Comparison of ENCODE assay signal across 8 cellular contexts in genomic region chr1:207981976-207982375, GRCh38.
DNase-seq lines count a peak whose midpoint lies in the region; ATAC-seq, FAIRE-seq and TF ChIP-seq lines count a peak whose summit lies in the region.
"Had no signal": no experiment of that assay in that cellular context is flagged by ENCODE, and none has a peak within 500 bp of the region (broad histone marks: within the 10 kb centered on the region; RNA-seq: fewer than 3 reads in every experiment).

No MANE protein-coding gene starts in this region.

- H2AFZ ChIP-seq in hepatocyte, result no peak overlapping the region

- H3K27ac Mint-ChIP-seq in nephron (no peak overlapping the region), immature natural killer cell (no peak overlapping the region)

- no peaks in the 10 kb centered on the region for H3K4me1 ChIP-seq in hepatocyte (ENCODE audit: insufficient read depth)

- H3K9me3 Mint-ChIP-seq in nephron (no peaks in the 10 kb centered on the region), immature natural killer cell (no peaks in the 10 kb centered on the region)

- H3K9me2 ChIP-seq in hepatocyte (replicated peaks; ENCODE audit: insufficient read depth), result no peaks in the 10 kb centered on the region

- H3K27me3 Mint-ChIP-seq in nephron (ENCODE audit: low read depth) (peaks cover 8% of the 10 kb centered on the region), immature natural killer cell (ENCODE audit: low read depth in 3 of 3) (peaks cover 0 to 5% (median 4%) of the 10 kb centered on the region in 3 donors)

- no peak overlapping the region for H3K4me3 ChIP-seq in hepatocyte

- 28% methylated on average over 2 of the region's 2 CpGs for WGBS in hepatocyte (ENCODE audit: low lambda C conversion rate, missing lambda C conversion rate)

- no peaks in the 10 kb centered on the region for H4K20me1 ChIP-seq in hepatocyte (ENCODE audit: insufficient read depth, poor library complexity, severe bottlenecking)

- ATAC-seq in GM21515 (IDR thresholded peaks at IDR 0.05; ENCODE audit: unreplicated experiment), result no peak

- FAIRE-seq in GM18507 (lab: Jason Lieb, UNC), result peak; percentile 24

- H3K4me1 Mint-ChIP-seq in nephron (peaks cover 14% of the 10 kb centered on the region), immature natural killer cell (no peaks in the 10 kb centered on the region)

- no peak overlapping the region for H3K4me3 Mint-ChIP-seq in nephron
- no peak overlapping the region for H3K4me3 Mint-ChIP-seq in immature natural killer cell

- H3K36me3 Mint-ChIP-seq in nephron (ENCODE audit: low read depth) (no peaks in the 10 kb centered on the region), immature natural killer cell (no peaks in the 10 kb centered on the region)

- TF ChIP-seq CTCF in nephron (IDR thresholded peaks at IDR 0.05; ENCODE audit: unreplicated experiment in 3 of 3) (peak in 2 of 3 experiments; percentile 35), hepatocyte (IDR thresholded peaks at IDR 0.05; ENCODE audit: poor library complexity) (no peak)

- no peak for DNase-seq in GM18507 (ENCODE audit: extremely low spot score, insufficient read length, low read depth)
- peak; percentile 20 for DNase-seq in HT-29 (ENCODE audit: low spot score)
- peak; percentile 25 for DNase-seq in amniotic epithelial cell (ENCODE audit: low read depth)
- no peak for DNase-seq in hepatocyte (ENCODE audit: low spot score)
- DNase-seq in immature natural killer cell, result no peak
- DNase-seq: NCI-H345 had no signal

- H3K9me3 ChIP-seq in hepatocyte (ENCODE audit: low read depth), result no peaks in the 10 kb centered on the region

- H3K36me3 ChIP-seq in hepatocyte (replicated peaks; ENCODE audit: insufficient read depth, low read depth), result no peaks in the 10 kb centered on the region

- no peak overlapping the region for H3K27ac ChIP-seq in hepatocyte

- H3K27me3 ChIP-seq in hepatocyte, result peaks cover 8% of the 10 kb centered on the region

- no peak overlapping the region for H3K4me2 ChIP-seq in hepatocyte

- no peaks in the 10 kb centered on the region for H3K79me2 ChIP-seq in hepatocyte

Comparison
In these comparisons a context has a peak if more than half of its experiments do, and no peak if none do; other contexts are left out.
1. DNase-seq: peak in HT-29 (single experiment) and amniotic epithelial cell (single experiment); none in GM18507 (single experiment), hepatocyte (single experiment) and immature natural killer cell (0 of 3).